9 cellular contexts compared by ENCODE assay signal in genomic region chr5:140239461-140239860, GRCh38.
"Had no signal": no experiment of that assay in that cellular context is flagged by ENCODE, and none has a peak within 500 bp of the region (broad histone marks: within the 10 kb centered on the region; RNA-seq: fewer than 3 reads in every experiment).

No MANE protein-coding gene starts in this region.

- H3K27me3 ChIP-seq: adrenal gland, cardiac muscle cell, right atrium auricular region, thyroid gland, vagina had no signal

- H3K4me3 Mint-ChIP-seq: memory B cell; natural killer cell treated with Interleukin-12 subunit alpha and Interleukin-12 subunit beta and Interleukin-15 and Interleukin-18, amount 100 ng/mL, for 72 hours had no signal

- H3K27ac ChIP-seq: cardiac muscle cell had no signal

- H3K27me3 Mint-ChIP-seq: memory B cell; natural killer cell treated with Interleukin-12 subunit alpha and Interleukin-12 subunit beta and Interleukin-15 and Interleukin-18, amount 100 ng/mL, for 72 hours had no signal

- H3K9me3 Mint-ChIP-seq: memory B cell; natural killer cell treated with Interleukin-12 subunit alpha and Interleukin-12 subunit beta and Interleukin-15 and Interleukin-18, amount 100 ng/mL, for 72 hours had no signal

- H3K27ac Mint-ChIP-seq: memory B cell; natural killer cell treated with Interleukin-12 subunit alpha and Interleukin-12 subunit beta and Interleukin-15 and Interleukin-18, amount 100 ng/mL, for 72 hours had no signal

- H3K36me3 Mint-ChIP-seq: natural killer cell treated with Interleukin-12 subunit alpha and Interleukin-12 subunit beta and Interleukin-15 and Interleukin-18, amount 100 ng/mL, for 72 hours had no signal

- H3K4me3 ChIP-seq: adrenal gland, cardiac muscle cell, right atrium auricular region, thyroid gland, vagina had no signal

- FAIRE-seq: endometrium, small intestine had no signal

- H3K9me3 ChIP-seq: adrenal gland, right atrium auricular region, thyroid gland, vagina had no signal

- H3K36me3 ChIP-seq: cardiac muscle cell, thyroid gland, vagina had no signal
